Comparison of ENCODE assay signal across 21 cellular contexts in genomic region chr4:165627548-165627947, GRCh38.
DNase-seq lines count a peak whose midpoint lies in the region; ATAC-seq, FAIRE-seq and TF ChIP-seq lines count a peak whose summit lies in the region.
"Had no signal": no experiment of that assay in that cellular context is flagged by ENCODE, and none has a peak within 500 bp of the region (broad histone marks: within the 10 kb centered on the region; RNA-seq: fewer than 3 reads in every experiment).

No MANE protein-coding gene starts in this region.

- no peaks in the 10 kb centered on the region for H3K36me3 ChIP-seq in PC-9 (ENCODE audit: low read depth)
- H3K36me3 ChIP-seq: HAP-1, Peyer's patch, SJCRH30 had no signal

- H3K79me2 ChIP-seq in PC-9 (ENCODE audit: low read depth): no peaks in the 10 kb centered on the region

- peak overlapping the region; percentile 51 for H3K4me3 ChIP-seq in PC-9
- H3K4me3 ChIP-seq: A549, HAP-1, Peyer's patch, SJCRH30 had no signal

- H3K36me3 Mint-ChIP-seq in activated CD4-positive, alpha-beta T cell treated with anti-CD3 and anti-CD28 coated beads, Interleukin-2, amount 10 ng/mL, durations not matched to agents 24 days and 14 days (ENCODE audit: low read depth): no peaks in the 10 kb centered on the region
- H3K36me3 Mint-ChIP-seq: CD14-positive monocyte had no signal

- POLR2A ChIA-PET in PC-9 (lab: Charles Lee; ENCODE audit: unreplicated experiment): no interaction called here

- peak overlapping the region; percentile 70 for H2AFZ ChIP-seq in PC-9

- CTCF ChIA-PET in PC-9 (lab: Charles Lee): no interaction called here

- no peaks in the 10 kb centered on the region for H3K9me3 Mint-ChIP-seq in activated CD4-positive, alpha-beta T cell treated with anti-CD3 and anti-CD28 coated beads, Interleukin-2, amount 10 ng/mL, durations not matched to agents 24 days and 14 days
- H3K9me3 Mint-ChIP-seq: T-helper 1 cell treated with Interleukin-12 subunit alpha and Interleukin-12 subunit beta and Interleukin-4 antibody, amounts not matched to agents 30 μg/mL and 1 μg/mL, for 36 hours had no signal

- no TSS peak for BruUV-seq in PC-9 (replicated peaks; lab: Mats Ljungman, UMichigan)

- H3K27me3 ChIP-seq in PC-9 (ENCODE audit: insufficient read depth, low read depth): no peaks in the 10 kb centered on the region
- H3K27me3 ChIP-seq: Peyer's patch, SJCRH30 had no signal

- no peaks in the 10 kb centered on the region for H4K20me1 ChIP-seq in PC-9 (ENCODE audit: insufficient read depth)

- peak; percentile 58 for DNase-seq in DMS53 (lab: John Stamatoyannopoulos, UW)
- DNase-seq in ELR (ENCODE audit: low read depth): peak; percentile 30
- DNase-seq in PC-9: no peak
- DNase-seq in activated gamma-delta T cell (lab: John Stamatoyannopoulos, UW): no peak
- DNase-seq in activated CD4-positive, alpha-beta T cell treated with anti-CD3 and anti-CD28 coated beads, Interleukin-2, amount 10 ng/mL, durations not matched to agents 24 days and 14 days: no peak
- DNase-seq in D721Med (ENCODE audit: insufficient read length, low spot score): no peak
- no peak for DNase-seq in foreskin melanocyte
- DNase-seq: DMS 273 treated with DMSO at 0.1 percent for 48 hours, Kasumi-1, NCI-H1417, NCI-H1694 treated with DMSO at 0.1 percent for 48 hours, NCI-H2227 treated with DMSO at 0.1 percent for 48 hours, NCI-H510A, Peyer's patch had no signal

- no peaks in the 10 kb centered on the region for H3K4me1 Mint-ChIP-seq in activated CD4-positive, alpha-beta T cell treated with anti-CD3 and anti-CD28 coated beads, Interleukin-2, amount 10 ng/mL, durations not matched to agents 24 days and 14 days
- H3K4me1 Mint-ChIP-seq: B cell, CD14-positive monocyte had no signal

- H3K27ac ChIP-seq in PC-9: no peak overlapping the region
- H3K27ac ChIP-seq: A549, Peyer's patch, SJCRH30 had no signal

- H3K9me3 ChIP-seq in PC-9 (ENCODE audit: insufficient read depth, low read depth): no peaks in the 10 kb centered on the region
- H3K9me3 ChIP-seq: A549, HAP-1, Peyer's patch, SJCRH30 had no signal

- TF ChIP-seq CTCF in PC-9 (conservative IDR thresholded peaks at IDR 0.05) (no peak), D721Med (IDR thresholded peaks at IDR 0.05; ENCODE audit: insufficient read depth, missing control alignments) (no peak)

- no peaks in the 10 kb centered on the region for H3F3A ChIP-seq in PC-9 (ENCODE audit: insufficient read depth, low read depth)

- no peak for FAIRE-seq in D721Med (lab: Jason Lieb, UNC)
- FAIRE-seq: A549 had no signal

- no peaks in the 10 kb centered on the region for H3K9me2 ChIP-seq in PC-9 (ENCODE audit: insufficient read depth)

- no peak overlapping the region for H3K27ac Mint-ChIP-seq in activated CD4-positive, alpha-beta T cell treated with anti-CD3 and anti-CD28 coated beads, Interleukin-2, amount 10 ng/mL, durations not matched to agents 24 days and 14 days
- H3K27ac Mint-ChIP-seq: B cell, CD14-positive monocyte had no signal

- peak; percentile 37 for ATAC-seq in HG02798 (IDR thresholded peaks at IDR 0.05; ENCODE audit: poor library complexity, unreplicated experiment)
- ATAC-seq: A549 had no signal

- no peaks in the 10 kb centered on the region for H3K4me1 ChIP-seq in PC-9 (replicated peaks; ENCODE audit: insufficient read depth)
- H3K4me1 ChIP-seq: A549, HAP-1, Peyer's patch had no signal

- intact Hi-C loops in PC-9 (cut with micrococcal nuclease; ENCODE audit: unreplicated experiment): no loop called here
- intact Hi-C loops in activated CD4-positive, alpha-beta T cell treated with anti-CD3 and anti-CD28 coated beads, Interleukin-2, amount 10 ng/mL, durations not matched to agents 24 days and 14 days (cut with micrococcal nuclease): no loop called here

- H3K4me2 ChIP-seq in PC-9: peak overlapping the region; percentile 70
- H3K4me2 ChIP-seq: A549 had no signal

- H3K27me3 Mint-ChIP-seq in activated CD4-positive, alpha-beta T cell treated with anti-CD3 and anti-CD28 coated beads, Interleukin-2, amount 10 ng/mL, durations not matched to agents 24 days and 14 days: peaks cover 4% of the 10 kb centered on the region
- H3K27me3 Mint-ChIP-seq: B cell had no signal

- H3K4me3 Mint-ChIP-seq in activated CD4-positive, alpha-beta T cell treated with anti-CD3 and anti-CD28 coated beads, Interleukin-2, amount 10 ng/mL, durations not matched to agents 24 days and 14 days: no peak overlapping the region
- H3K4me3 Mint-ChIP-seq: B cell; T-helper 1 cell treated with Interleukin-12 subunit alpha and Interleukin-12 subunit beta and Interleukin-4 antibody, amounts not matched to agents 30 μg/mL and 1 μg/mL, for 36 hours had no signal

Comparison
In these comparisons a context has a peak if more than half of its experiments do, and no peak if none do; other contexts are left out.
1. DNase-seq: peak in DMS53 (single experiment) and ELR (single experiment); none in PC-9 (0 of 2), activated gamma-delta T cell (single experiment), activated CD4-positive, alpha-beta T cell treated with anti-CD3 and anti-CD28 coated beads, Interleukin-2, amount 10 ng/mL, durations not matched to agents 24 days and 14 days (single experiment), D721Med (single experiment) and foreskin melanocyte (single experiment).